In genomic region chr1:106699436-106699835, GRCh38 we compare ENCODE assay signal across 19 cellular contexts.
"Had no signal": no experiment of that assay in that cellular context is flagged by ENCODE, and none has a peak within 500 bp of the region (broad histone marks: within the 10 kb centered on the region; RNA-seq: fewer than 3 reads in every experiment).

No MANE protein-coding gene starts in this region.

- DNase-seq: activated CD4-positive, alpha-beta T cell treated with anti-CD3 and anti-CD28 coated beads for 36 hours; activated CD4-positive, alpha-beta T cell treated with anti-CD3 and anti-CD28 coated beads, Interleukin-2, amount 50 U/mL, for 4 hours; activated CD8-positive, alpha-beta memory T cell treated with anti-CD3 and anti-CD28 coated beads for 24 hours; activated CD8-positive, alpha-beta memory T cell treated with anti-CD3 and anti-CD28 coated beads, Interleukin-2, amount 50 U/mL, for 4 hours; activated naive CD4-positive, alpha-beta T cell treated with anti-CD3 and anti-CD28 coated beads for 36 hours; activated T-cell treated with anti-CD3 and anti-CD28 coated beads, Interleukin-2, amount 50 U/mL, for 48 hours; erythroblast; left colon; nephron progenitor cell; pancreas; right cardiac atrium; small intestine; stimulated activated CD4-positive, alpha-beta T cell treated with anti-CD3 and anti-CD28 coated beads, Interleukin-15, amount 100 ng/mL, for 24 hours; stomach; T-helper 1 cell; trophoblast cell; uterus had no signal

- ATAC-seq: activated CD4-positive, alpha-beta T cell treated with anti-CD3 and anti-CD28 coated beads for 36 hours; left colon; pancreas; right cardiac atrium; stimulated activated memory B cell treated with anti-CD40 and anti-IgM and Interleukin-4, amounts not matched to agents 10 μg/mL and 1 μg/mL and 100 μg/mL, for 72 hours; WTC11 had no signal

- H3K4me3 ChIP-seq: pancreas, stomach, uterus had no signal
